In the genomic region with DNA sequence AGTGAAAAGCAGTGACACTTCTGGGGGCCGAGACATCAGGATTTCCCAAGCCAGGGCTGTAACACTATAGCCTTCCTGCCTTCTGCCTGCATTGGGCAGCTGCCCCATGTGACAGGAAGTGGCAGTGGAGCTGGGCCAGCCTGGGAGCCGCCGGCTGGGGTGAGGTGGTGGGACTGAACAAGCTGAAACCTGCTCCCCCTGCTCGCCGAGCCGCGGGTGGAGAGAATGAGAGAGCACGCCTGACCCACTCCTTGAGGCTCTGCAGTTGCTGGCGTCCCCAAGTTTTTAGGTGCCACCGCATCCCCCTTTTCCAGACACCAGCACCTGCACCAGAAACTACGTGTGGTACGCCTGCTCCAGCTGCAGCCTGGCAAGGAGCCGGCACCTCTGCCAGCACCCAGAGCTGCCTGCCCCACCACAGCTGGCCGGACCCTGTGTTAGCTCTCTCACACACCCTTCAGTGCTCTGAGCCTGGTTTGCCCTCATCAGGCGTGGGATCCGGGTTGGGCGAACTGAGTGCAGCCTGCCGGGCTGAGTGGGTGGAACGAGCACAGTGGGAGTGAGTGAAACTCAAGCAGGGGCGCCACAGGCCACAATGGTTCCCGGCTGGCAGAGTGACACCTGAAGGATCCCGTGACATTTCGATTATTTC, we compare ENCODE assay signal across 12 cellular contexts.
DNase-seq lines count a peak whose midpoint lies in the region; ATAC-seq lines count a peak whose summit lies in the region.
"Had no signal": no experiment of that assay in that cellular context is flagged by ENCODE, and none has a peak within 500 bp of the region (broad histone marks: within the 10 kb centered on the region; RNA-seq: fewer than 3 reads in every experiment).

No MANE protein-coding gene starts in this region.

- H3K27me3 ChIP-seq in BLaER1: no peaks in the 10 kb centered on the region
- H3K27me3 ChIP-seq: transverse colon had no signal

- H3K4me3 ChIP-seq in BLaER1: peak overlapping the region; percentile 15
- H3K4me3 ChIP-seq: transverse colon had no signal

- H3K9me3 ChIP-seq in BLaER1: peaks cover 18% of the 10 kb centered on the region
- H3K9me3 ChIP-seq: transverse colon had no signal

- no peak overlapping the region for H3K9ac ChIP-seq in BLaER1

- H3K4me2 ChIP-seq in BLaER1: no peak overlapping the region

- no peaks in the 10 kb centered on the region for H4K20me1 ChIP-seq in BLaER1

- H3K4me1 ChIP-seq in BLaER1: peaks cover 31% of the 10 kb centered on the region

- DNase-seq in NCI-H2107 (lab: John Stamatoyannopoulos, UW) (peak; percentile 36), mesenteric fat pad (ENCODE audit: low spot score) (peak; percentile 86)
- no peak for DNase-seq in stimulated activated CD8-positive, alpha-beta memory T cell treated with anti-CD3 and anti-CD28 coated beads, Interleukin-4, amount 100 ng/mL, for 48 hours
- no peak for DNase-seq in activated effector memory CD4-positive, alpha-beta T cell treated with Interleukin-2 at 50 U/mL for 16 hours
- DNase-seq in stimulated activated CD4-positive, alpha-beta T cell treated with anti-CD3 and anti-CD28 coated beads, Interleukin-12 subunit alpha, Interleukin-12 subunit beta, amount 100 ng/mL, for 4 hours: no peak
- DNase-seq: activated CD4-positive, alpha-beta memory T cell treated with anti-CD3 and anti-CD28 coated beads for 36 hours; NCI-H1048; transverse colon had no signal

- H3K36me3 ChIP-seq in BLaER1: peaks cover 12% of the 10 kb centered on the region
- H3K36me3 ChIP-seq: transverse colon had no signal

- no peak for ATAC-seq in HG02840 (IDR thresholded peaks at IDR 0.05; ENCODE audit: low FRiP score, unreplicated experiment)
- ATAC-seq: T-cell had no signal

- H3K27ac ChIP-seq in BLaER1: no peak overlapping the region
- H3K27ac ChIP-seq in cingulate gyrus (ENCODE audit: low read depth, low read length): peak overlapping the region; percentile 57

Comparison
In these comparisons a context has a peak if more than half of its experiments do, and no peak if none do; other contexts are left out.
1. DNase-seq: peak in NCI-H2107 (single experiment) and mesenteric fat pad (single experiment); none in stimulated activated CD8-positive, alpha-beta memory T cell treated with anti-CD3 and anti-CD28 coated beads, Interleukin-4, amount 100 ng/mL, for 48 hours (single experiment), activated effector memory CD4-positive, alpha-beta T cell treated with Interleukin-2 at 50 U/mL for 16 hours (single experiment) and stimulated activated CD4-positive, alpha-beta T cell treated with anti-CD3 and anti-CD28 coated beads, Interleukin-12 subunit alpha, Interleukin-12 subunit beta, amount 100 ng/mL, for 4 hours (single experiment).